In the genomic region with DNA sequence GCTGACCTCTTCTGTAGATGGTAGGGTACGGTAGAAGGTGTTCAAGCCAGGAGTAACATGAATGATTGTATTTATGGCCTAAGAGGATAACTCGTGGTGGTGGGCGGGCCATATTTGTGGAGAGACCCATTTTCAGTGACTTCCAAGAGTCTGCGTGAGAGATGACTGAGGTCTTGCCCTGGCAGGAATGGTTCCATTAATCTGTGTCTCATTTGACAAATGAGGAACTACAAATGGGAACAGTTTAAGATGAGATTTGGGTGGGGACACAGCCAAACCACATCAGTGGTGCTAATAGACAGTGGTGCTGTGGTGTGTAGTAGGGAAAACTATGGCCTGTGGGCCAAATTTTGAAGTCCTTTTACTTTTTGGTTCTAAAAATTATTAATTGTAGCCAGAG, we compare ENCODE assay signal across 31 cellular contexts. TPM values are rescaled to one million over a fixed set of nuclear protein-coding genes. Genes with fewer than 3 reads are reported as not detected.
DNase-seq lines count a peak whose midpoint lies in the region; ATAC-seq, FAIRE-seq and TF ChIP-seq lines count a peak whose summit lies in the region.
"Had no signal": no experiment of that assay in that cellular context is flagged by ENCODE, and none has a peak within 500 bp of the region (broad histone marks: within the 10 kb centered on the region; RNA-seq: fewer than 3 reads in every experiment).

No MANE protein-coding gene starts in this region.

- H3K4me1 Mint-ChIP-seq in Calu3 (ENCODE audit: low read depth, unreplicated experiment), result peaks cover 67% of the 10 kb centered on the region

- H3K9me3 ChIP-seq in GM12878 (replicated peaks; ENCODE audit: control insufficient read depth, insufficient read depth, low read length) (no peaks in the 10 kb centered on the region; the same call in 2 of the 3 replicates), sigmoid colon (no peaks in the 10 kb centered on the region)
- H3K9me3 ChIP-seq: BE2C, colonic mucosa, heart right ventricle, suprapubic skin had no signal

- no peaks in the 10 kb centered on the region for H3K36me3 ChIP-seq in GM12878 (ENCODE audit: control insufficient read depth in 2 of 2, insufficient read depth in 2 of 2, low read length in 1 of 2)
- no peaks in the 10 kb centered on the region for H3K36me3 ChIP-seq in sigmoid colon
- H3K36me3 ChIP-seq: BE2C, cardiac muscle cell, colonic mucosa, heart right ventricle, suprapubic skin had no signal

- H3K4me2 ChIP-seq in GM12878 (ENCODE audit: control insufficient read depth, insufficient read depth), result no peak overlapping the region

- H2AFZ ChIP-seq in GM12878 (ENCODE audit: control insufficient read depth, low read depth, low read length), result no peak overlapping the region

- H3K4me3 Mint-ChIP-seq in Calu3 (ENCODE audit: low read depth, unreplicated experiment), result no peak overlapping the region
- H3K4me3 Mint-ChIP-seq: activated naive CD8-positive, alpha-beta T cell; HFFc6; T-helper 2 cell treated with Interferon-gamma antibody and Interleukin-4, amounts not matched to agents 5 μg/mL and 100 μg/mL, for 36 hours had no signal

- SMC1A ChIA-PET in GM12878 (lab: Charles Lee; ENCODE audit: uncharacterized antibody, unreplicated experiment), result no interaction called here

- H4K20me1 ChIP-seq in GM12878 (ENCODE audit: control insufficient read depth, insufficient read depth), result no peaks in the 10 kb centered on the region

- TF ChIP-seq EP300 in GM12878 (IDR thresholded peaks at IDR 0.05; ENCODE audit: borderline replicate concordance in 1 of 2, control insufficient read depth in 1 of 2, low read depth in 2 of 2, low read length in 2 of 2), result no peak
- no peak for TF ChIP-seq EP300 in sigmoid colon (IDR thresholded peaks at IDR 0.05)

- no peaks in the 10 kb centered on the region for H3K79me2 ChIP-seq in GM12878 (ENCODE audit: control insufficient read depth, insufficient read depth, low read length)

- peak overlapping the region; percentile 47 for H3K27ac Mint-ChIP-seq in Calu3 (ENCODE audit: unreplicated experiment)
- H3K27ac Mint-ChIP-seq: activated naive CD8-positive, alpha-beta T cell; HFFc6; progenitor cell of endocrine pancreas; T-helper 2 cell treated with Interferon-gamma antibody and Interleukin-4, amounts not matched to agents 5 μg/mL and 100 μg/mL, for 36 hours had no signal

- H3K27me3 Mint-ChIP-seq in Calu3 (ENCODE audit: unreplicated experiment), result no peaks in the 10 kb centered on the region
- H3K27me3 Mint-ChIP-seq: activated naive CD8-positive, alpha-beta T cell; progenitor cell of endocrine pancreas had no signal

- ATAC-seq in GM12878, result no peak
- ATAC-seq in HG02763 (IDR thresholded peaks at IDR 0.05; ENCODE audit: unreplicated experiment), result no peak
- no peak for ATAC-seq in GM21423 (IDR thresholded peaks at IDR 0.05; ENCODE audit: unreplicated experiment)
- ATAC-seq: foreskin keratinocyte, heart right ventricle, left cardiac atrium, sciatic nerve, SK-N-SH treated with all-trans-retinoic acid at 6 μM for 48 hours had no signal

- no peak for TF ChIP-seq CTCF in Calu3 (IDR thresholded peaks at IDR 0.05; ENCODE audit: unreplicated experiment)
- TF ChIP-seq CTCF in GM12878 (IDR thresholded peaks at IDR 0.05 in 2 of 3, conservative IDR thresholded peaks at IDR 0.05 in 1 of 3; ENCODE audit: control insufficient read depth in 2 of 3, extremely low read depth in 1 of 3, insufficient read depth in 1 of 3, low read depth in 3 of 3, low read length in 3 of 3), result no peak
- no peak for TF ChIP-seq CTCF in sigmoid colon (IDR thresholded peaks at IDR 0.05)

- peaks cover 43% of the 10 kb centered on the region for H3K36me3 Mint-ChIP-seq in Calu3 (ENCODE audit: insufficient read depth, unreplicated experiment)

- no peak for TF ChIP-seq RAD21 in GM12878 (IDR thresholded peaks at IDR 0.05; ENCODE audit: insufficient read depth, low read depth, low read length)

- H3K4me1 ChIP-seq in GM12878 (ENCODE audit: control insufficient read depth, insufficient read depth, low read length), result no peaks in the 10 kb centered on the region
- peaks cover 2 to 89% (median 73%) of the 10 kb centered on the region in 4 donors for H3K4me1 ChIP-seq in sigmoid colon
- H3K4me1 ChIP-seq: BE2C had no signal

- POLR2A ChIA-PET in GM12878 (lab: Charles Lee), result no interaction called here

- H3K27me3 ChIP-seq in GM12878 (replicated peaks in 1 of 2; ENCODE audit: control insufficient read depth in 2 of 2, insufficient read depth in 2 of 2, low read length in 1 of 2), result no peaks in the 10 kb centered on the region
- H3K27me3 ChIP-seq in sigmoid colon, result no peaks in the 10 kb centered on the region
- H3K27me3 ChIP-seq: BE2C, cardiac muscle cell, colonic mucosa, foreskin keratinocyte, heart right ventricle, suprapubic skin had no signal

- 96% methylated on average over 4 of the region's 4 CpGs for WGBS in GM12878 (ENCODE audit: insufficient coverage, insufficient replicate concordance, low lambda C conversion rate, missing lambda C conversion rate)
- 91 to 92% methylated on average over 4 of the region's 4 CpGs for WGBS in sigmoid colon, 2 donors

- intact Hi-C loops in Calu3 (cut with micrococcal nuclease; ENCODE audit: unreplicated experiment), result no loop called here
- intact Hi-C loops in GM12878 (cut with micrococcal nuclease; ENCODE audit: unreplicated experiment), result no loop called here
- intact Hi-C loops in sigmoid colon (cut with DNase I), result loop anchor here (5.0 to 10.0 kb wide), 2 partner anchors 107 to 161 kb away; no protein-coding TSS in a partner anchor

- peak; percentile 7 for FAIRE-seq in GM12878 (lab: Jason Lieb, UNC)
- FAIRE-seq: G401.6 had no signal

- RAD21 ChIA-PET in GM12878 (lab: Charles Lee; ENCODE audit: unreplicated experiment), result no interaction called here

- H3K4me3 ChIP-seq in GM12878 (no peak overlapping the region), sigmoid colon (no peak overlapping the region)
- H3K4me3 ChIP-seq: cardiac muscle cell, colonic mucosa, heart right ventricle, suprapubic skin had no signal

- H3K9me3 Mint-ChIP-seq in Calu3 (ENCODE audit: low read depth, unreplicated experiment), result no peaks in the 10 kb centered on the region
- H3K9me3 Mint-ChIP-seq: HFFc6; T-helper 2 cell treated with Interferon-gamma antibody and Interleukin-4, amounts not matched to agents 5 μg/mL and 100 μg/mL, for 36 hours had no signal

- CTCF ChIA-PET in Calu3 (lab: Charles Lee), result no interaction called here
- CTCF ChIA-PET in GM12878 (lab: Yijun Ruan, JAX), result no interaction called here

- TF ChIP-seq POLR2A in GM12878 (IDR thresholded peaks at IDR 0.05; ENCODE audit: low read depth, low read length), result no peak
- TF ChIP-seq POLR2A in sigmoid colon (IDR thresholded peaks at IDR 0.05), result no peak

- no TSS peak for BruUV-seq in Calu3 (replicated peaks; lab: Mats Ljungman, UMichigan)
- no TSS peak for BruUV-seq in GM12878 (replicated peaks; lab: Mats Ljungman, UMichigan)

- H3K27ac ChIP-seq in GM12878 (ENCODE audit: control insufficient read depth, insufficient read depth) (no peak overlapping the region), sigmoid colon (peak overlapping the region in 3 of 4 donors; percentile 76 to 93 (median 84))
- H3K27ac ChIP-seq: cardiac muscle cell, colonic mucosa, foreskin keratinocyte, heart right ventricle, suprapubic skin had no signal

- in situ Hi-C loops in GM12878 (cut with MboI), result no loop called here

- no peak overlapping the region for H3K9ac ChIP-seq in GM12878 (ENCODE audit: control insufficient read depth, insufficient read depth, low read length)

- DNase-seq in Calu3, result no peak
- peak; percentile 67 for DNase-seq in OCI-M1 (lab: John Stamatoyannopoulos, UW)
- DNase-seq in GM12878 (ENCODE audit: low read depth, low spot score), result no peak
- DNase-seq in sigmoid colon, result no peak
- DNase-seq in NCI-H1105 treated with DMSO at 0.1 percent for 48 hours (lab: John Stamatoyannopoulos, UW), result no peak
- DNase-seq: activated CD4-positive, alpha-beta T cell treated with anti-CD3 and anti-CD28 coated beads, Interleukin-2, amount 50 U/mL, for 48 hours; activated CD4-positive, CD25-positive, alpha-beta regulatory T cell; anterior cingulate cortex; BE2C; colonic mucosa; effector memory CD4-positive, alpha-beta T cell; foreskin keratinocyte; GOT3; heart right ventricle; HFFc6; left cardiac atrium; NCI-H1417; NCI-H2081; NCI-H748 treated with DMSO at 0.1 percent for 48 hours; stimulated activated CD4-positive, alpha-beta T cell treated with anti-CD3 and anti-CD28 coated beads, Interleukin-15, amount 100 ng/mL, for 24 hours; stimulated activated naive CD4-positive, alpha-beta T cell had no signal

TF ChIP-seq in GM12878, 131 proteins besides CTCF, POLR2A, EP300 and RAD21 (continues in another document):
- TF ChIP-seq TBL1XR1 (IDR thresholded peaks at IDR 0.05; ENCODE audit: low read depth, low read length) (no peak), NR2C1 (IDR thresholded peaks at IDR 0.05) (no peak), ZBED1 (IDR thresholded peaks at IDR 0.05; ENCODE audit: borderline replicate concordance) (no peak), YY1 (IDR thresholded peaks at IDR 0.05; ENCODE audit: low read depth, low read length) (no peak), RELA (IDR thresholded peaks at IDR 0.05; ENCODE audit: borderline replicate concordance, partially characterized antibody) (no peak), NBN (IDR thresholded peaks at IDR 0.05) (no peak)

RNA-seq across cellular contexts. Expression of a gene that starts 47.1 kb away (rescaled TPM):
- total RNA-seq in Calu3 (2022) (136 and 147 TPM in 2 replicates), GM12878 (2014; rRNA removed) (41.3 and 44.1 TPM in 2 replicates), GM12878 (2014; rRNA removed; fragmentation: Illumina TruSeq; extraction: Trizol) (28.7 and 29.8 TPM in 2 replicates), GM12878 (2021) (51.8 and 58.1 TPM in 2 replicates), sigmoid colon (100 to 1,000 TPM in 1 of 4 donors, 10 to 100 TPM in 3; 51.7 to 121 (median 76.7) TPM)
- 317 and 324 TPM in 2 replicates for total RNA-seq in GM12878 (2013; cell fraction: nucleolus; rRNA removed)
- 21.1 TPM for polyA plus RNA-seq in GM12878 (2011; ENCODE audit: low read depth)
- polyA plus RNA-seq in GM12878 (2011; rRNA removed) (29.9 and 40.9 TPM in 2 replicates), GM12878 (2014; fragmentation: Illumina TruSeq; extraction: Trizol) (32.3 and 33.1 TPM in 2 replicates), GM12878 (2014; fragmentation: Nextera tagmentation; extraction: Ambion mirVana) (10 to 100 TPM; 13.6 to 15.8 TPM), GM12878 (2014; rRNA removed) (22.9 and 26.4 TPM in 2 replicates), GM12878 (2016; fragmentation: Nextera tagmentation; extraction: Ambion mirVana) (10 to 100 TPM; 18.9 to 20.3 TPM), sigmoid colon (100 to 1,000 TPM; 109 to 277 (median 121) TPM)
- polyA plus RNA-seq in GM12878 (2011; cell fraction: cytosol; rRNA removed), result 58.3 and 60.6 TPM in 2 replicates
- 205 and 415 TPM in 2 replicates for polyA plus RNA-seq in GM12878 (2011; cell fraction: nucleus; rRNA removed)
- polyA plus RNA-seq in GM12878 (2012), result 28.7 and 30.9 TPM in 2 replicates
- 153 and 195 TPM in 2 replicates for polyA minus RNA-seq in GM12878 (2011; rRNA and poly(A)+ RNA removed)
- polyA minus RNA-seq in GM12878 (2011; cell fraction: cytosol; rRNA and poly(A)+ RNA removed), result 90.3 and 94.3 TPM in 2 replicates
- polyA minus RNA-seq in GM12878 (2011; cell fraction: nucleus; rRNA and poly(A)+ RNA removed), result 105 and 299 TPM in 2 replicates
